Comparison of ENCODE assay signal across 11 cellular contexts in the genomic region with DNA sequence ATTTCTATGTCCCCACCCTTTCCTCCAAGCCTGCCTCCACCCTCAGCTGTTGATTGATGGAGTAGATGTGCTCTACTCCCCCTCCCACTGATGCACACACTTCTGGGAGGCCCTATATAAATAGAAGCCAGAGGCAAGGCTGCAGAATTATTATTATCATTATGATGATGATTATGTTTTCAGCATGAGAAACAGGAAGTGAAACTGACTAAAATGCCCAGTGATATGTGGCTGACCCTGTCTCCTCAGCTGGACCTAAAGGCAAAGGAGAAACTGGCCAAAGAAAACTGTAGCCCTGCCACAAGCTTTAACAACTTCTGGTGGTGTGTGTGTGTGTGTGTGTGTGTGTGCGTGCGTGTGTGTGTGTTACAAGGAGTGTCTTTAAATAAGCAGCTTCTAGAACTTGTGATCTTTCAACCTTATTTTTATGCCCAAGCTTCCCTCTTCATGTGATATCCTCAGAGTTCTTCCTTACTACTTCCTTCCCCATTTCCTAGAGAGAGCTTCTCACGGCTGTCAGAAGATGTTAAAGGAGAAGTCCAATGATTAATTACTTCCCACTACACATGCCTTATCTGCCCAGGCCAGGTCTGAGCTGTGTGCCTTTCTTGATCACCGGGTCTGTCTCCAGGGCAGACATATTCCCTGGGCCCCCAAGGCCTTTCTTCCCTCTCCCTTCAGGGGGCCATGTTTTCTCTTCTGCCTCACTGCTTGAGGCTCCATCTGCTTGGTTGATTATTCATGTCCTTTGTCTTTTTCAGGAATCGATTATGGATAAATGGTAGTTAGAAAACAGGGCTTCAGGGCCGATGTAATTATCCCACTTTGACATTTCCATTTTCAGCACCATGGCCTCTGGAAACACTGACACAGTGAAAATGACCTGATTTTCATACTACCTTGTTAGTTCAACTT. TPM values are rescaled to one million over a fixed set of nuclear protein-coding genes. Genes with fewer than 3 reads are reported as not detected.
DNase-seq lines count a peak whose midpoint lies in the region; ATAC-seq, FAIRE-seq and TF ChIP-seq lines count a peak whose summit lies in the region.
"Had no signal": no experiment of that assay in that cellular context is flagged by ENCODE, and none has a peak within 500 bp of the region (broad histone marks: within the 10 kb centered on the region; RNA-seq: fewer than 3 reads in every experiment).

No MANE protein-coding gene starts in this region.

- H3K27ac ChIP-seq in A549 (0 out of 6 replicates have a peak overlapping the region, but pooled peaks of 1 of the 2 experiments have one; percentile 11), lower lobe of right lung (peak overlapping the region; percentile 42)

- no peak for TF ChIP-seq POLR2A in A549 (IDR thresholded peaks at IDR 0.05; ENCODE audit: low read length)

- TF ChIP-seq CTCF in A549 (IDR thresholded peaks at IDR 0.05) (no peak), astrocyte of the spinal cord (IDR thresholded peaks at IDR 0.05; ENCODE audit: low read depth, low read length) (no peak), lower lobe of right lung (IDR thresholded peaks at IDR 0.05) (no peak)

- peaks cover 6% of the 10 kb centered on the region for H3K4me1 Mint-ChIP-seq in activated CD8-positive, alpha-beta T cell treated with anti-CD3 and anti-CD28 coated beads, Interleukin-2, amount 10 ng/mL, durations not matched to agents 7 days and 5 days (ENCODE audit: low read depth)

- H3K36me3 ChIP-seq in lower lobe of right lung: no peaks in the 10 kb centered on the region

- in situ Hi-C loops in astrocyte of the spinal cord (cut with HindIII; ENCODE audit: low sequenced_read_pairs): no loop called here

- no peak for FAIRE-seq in A549 (lab: Jason Lieb, UNC)

- no peak overlapping the region for H3K4me3 Mint-ChIP-seq in activated CD8-positive, alpha-beta T cell treated with anti-CD3 and anti-CD28 coated beads, Interleukin-2, amount 10 ng/mL, durations not matched to agents 7 days and 5 days
- H3K4me3 Mint-ChIP-seq: activated CD4-positive, alpha-beta T cell treated with anti-CD3 and anti-CD28 coated beads for 36 hours; nephron had no signal

- intact Hi-C loops in lower lobe of right lung (cut with DNase I): no loop called here

- no peaks in the 10 kb centered on the region for H3K36me3 Mint-ChIP-seq in activated CD8-positive, alpha-beta T cell treated with anti-CD3 and anti-CD28 coated beads, Interleukin-2, amount 10 ng/mL, durations not matched to agents 7 days and 5 days (ENCODE audit: low read depth)

- peaks cover 4% of the 10 kb centered on the region for H3K27me3 Mint-ChIP-seq in activated CD8-positive, alpha-beta T cell treated with anti-CD3 and anti-CD28 coated beads, Interleukin-2, amount 10 ng/mL, durations not matched to agents 7 days and 5 days (ENCODE audit: low read depth)

- no peak overlapping the region for H3K27ac Mint-ChIP-seq in activated CD8-positive, alpha-beta T cell treated with anti-CD3 and anti-CD28 coated beads, Interleukin-2, amount 10 ng/mL, durations not matched to agents 7 days and 5 days
- H3K27ac Mint-ChIP-seq: activated CD4-positive, alpha-beta T cell treated with anti-CD3 and anti-CD28 coated beads for 36 hours; nephron had no signal

- DNase-seq in A549 (ENCODE audit: low read depth in 1 of 2, low spot score in 1 of 2) (no peak), LHCN-M2 (ENCODE audit: low read depth) (peak; percentile 59), astrocyte of the spinal cord (ENCODE audit: low read depth, low spot score) (peak; percentile 64), lower lobe of right lung (no peak), kidney tubule cell (ENCODE audit: low spot score) (no peak), anterior cingulate cortex (lab: John Stamatoyannopoulos, UW) (no peak)
- DNase-seq in activated CD8-positive, alpha-beta T cell treated with anti-CD3 and anti-CD28 coated beads, Interleukin-2, amount 10 ng/mL, durations not matched to agents 7 days and 5 days: no peak
- DNase-seq: activated CD4-positive, alpha-beta T cell treated with anti-CD3 and anti-CD28 coated beads for 36 hours; stimulated activated naive CD4-positive, alpha-beta T cell had no signal

- H3K4me2 ChIP-seq in A549: no peak overlapping the region

- H3K27me3 ChIP-seq in lower lobe of right lung (ENCODE audit: low read depth): no peaks in the 10 kb centered on the region

- H3K4me3 ChIP-seq in A549 (no peak overlapping the region), astrocyte of the spinal cord (ENCODE audit: low read depth, low read length) (no peak overlapping the region), lower lobe of right lung (no peak overlapping the region)

- WGBS in A549 (ENCODE audit: missing lambda C conversion rate): 82% methylated on average over 6 of the region's 6 CpGs

- POLR2A ChIA-PET in A549 (lab: Yijun Ruan, JAX): interaction anchor here (1.4 kb wide), 1 partner anchor 11 kb away, joined by 3 read pairs; no protein-coding TSS in a partner anchor
- POLR2A ChIA-PET in activated CD8-positive, alpha-beta T cell treated with anti-CD3 and anti-CD28 coated beads, Interleukin-2, amount 10 ng/mL, durations not matched to agents 7 days and 5 days (lab: Charles Lee): interaction anchor here (0.7 to 1.2 kb wide), 2 partner anchors 45 to 61 kb away, joined by 4 read pairs; a partner anchor contains a TSS

- no peaks in the 10 kb centered on the region for H3K9me3 ChIP-seq in A549
- no peaks in the 10 kb centered on the region for H3K9me3 ChIP-seq in lower lobe of right lung

- no peak for TF ChIP-seq EP300 in A549 (IDR thresholded peaks at IDR 0.05)

- H3K4me1 ChIP-seq in A549 (peaks cover 29% of the 10 kb centered on the region), lower lobe of right lung (peaks cover 37% of the 10 kb centered on the region)

- TF ChIP-seq RAD21 in A549 (conservative IDR thresholded peaks at IDR 0.05 in 1 of 2, IDR thresholded peaks at IDR 0.05 in 1 of 2): no peak

- CTCF ChIA-PET in A549 (lab: Yijun Ruan, JAX): interaction anchor here (0.6 to 6.6 kb wide), 9 partner anchors 8 to 309 kb away, joined by 3 to 97 read pairs (median 3); a partner anchor contains a TSS
- CTCF ChIA-PET in activated CD8-positive, alpha-beta T cell treated with anti-CD3 and anti-CD28 coated beads, Interleukin-2, amount 10 ng/mL, durations not matched to agents 7 days and 5 days (lab: Charles Lee): interaction anchor here (0.8 to 21.7 kb wide), 9 partner anchors 9 to 240 kb away, joined by 3 to 647 read pairs (median 4); a partner anchor contains a TSS

- no peaks in the 10 kb centered on the region for H3K9me3 Mint-ChIP-seq in activated CD8-positive, alpha-beta T cell treated with anti-CD3 and anti-CD28 coated beads, Interleukin-2, amount 10 ng/mL, durations not matched to agents 7 days and 5 days (ENCODE audit: insufficient read depth)
- H3K9me3 Mint-ChIP-seq: nephron had no signal

- ATAC-seq in A549 (no peak), lower lobe of right lung (peak in 1 of 2 donors; percentile 46), GM19467 (IDR thresholded peaks at IDR 0.05; ENCODE audit: unreplicated experiment) (no peak)
- ATAC-seq in activated CD8-positive, alpha-beta T cell treated with anti-CD3 and anti-CD28 coated beads, Interleukin-2, amount 10 ng/mL, durations not matched to agents 7 days and 5 days: no peak
- ATAC-seq: activated CD4-positive, alpha-beta T cell treated with anti-CD3 and anti-CD28 coated beads for 36 hours had no signal

TF ChIP-seq in A549, 52 proteins besides CTCF, POLR2A, EP300 and RAD21:
- TF ChIP-seq, protein P1, sequence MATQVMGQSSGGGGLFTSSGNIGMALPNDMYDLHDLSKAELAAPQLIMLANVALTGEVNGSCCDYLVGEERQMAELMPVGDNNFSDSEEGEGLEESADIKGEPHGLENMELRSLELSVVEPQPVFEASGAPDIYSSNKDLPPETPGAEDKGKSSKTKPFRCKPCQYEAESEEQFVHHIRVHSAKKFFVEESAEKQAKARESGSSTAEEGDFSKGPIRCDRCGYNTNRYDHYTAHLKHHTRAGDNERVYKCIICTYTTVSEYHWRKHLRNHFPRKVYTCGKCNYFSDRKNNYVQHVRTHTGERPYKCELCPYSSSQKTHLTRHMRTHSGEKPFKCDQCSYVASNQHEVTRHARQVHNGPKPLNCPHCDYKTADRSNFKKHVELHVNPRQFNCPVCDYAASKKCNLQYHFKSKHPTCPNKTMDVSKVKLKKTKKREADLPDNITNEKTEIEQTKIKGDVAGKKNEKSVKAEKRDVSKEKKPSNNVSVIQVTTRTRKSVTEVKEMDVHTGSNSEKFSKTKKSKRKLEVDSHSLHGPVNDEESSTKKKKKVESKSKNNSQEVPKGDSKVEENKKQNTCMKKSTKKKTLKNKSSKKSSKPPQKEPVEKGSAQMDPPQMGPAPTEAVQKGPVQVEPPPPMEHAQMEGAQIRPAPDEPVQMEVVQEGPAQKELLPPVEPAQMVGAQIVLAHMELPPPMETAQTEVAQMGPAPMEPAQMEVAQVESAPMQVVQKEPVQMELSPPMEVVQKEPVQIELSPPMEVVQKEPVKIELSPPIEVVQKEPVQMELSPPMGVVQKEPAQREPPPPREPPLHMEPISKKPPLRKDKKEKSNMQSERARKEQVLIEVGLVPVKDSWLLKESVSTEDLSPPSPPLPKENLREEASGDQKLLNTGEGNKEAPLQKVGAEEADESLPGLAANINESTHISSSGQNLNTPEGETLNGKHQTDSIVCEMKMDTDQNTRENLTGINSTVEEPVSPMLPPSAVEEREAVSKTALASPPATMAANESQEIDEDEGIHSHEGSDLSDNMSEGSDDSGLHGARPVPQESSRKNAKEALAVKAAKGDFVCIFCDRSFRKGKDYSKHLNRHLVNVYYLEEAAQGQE (IDR thresholded peaks at IDR 0.05): peak; percentile 31; the same call in 1 of the 2 replicates
- TF ChIP-seq MYC (IDR thresholded peaks at IDR 0.05; ENCODE audit: borderline replicate concordance, low read length): no peak

RNA-seq across cellular contexts. Expression of a gene that starts 11.6 kb away (rescaled TPM):
- 37.2 and 48.5 TPM in 2 replicates for polyA plus RNA-seq in A549 (2011; rRNA removed)
- polyA plus RNA-seq in A549 (2012; cell fraction: cytosol; rRNA removed): 34.3 and 42.5 TPM in 2 replicates
- 62.0 and 66.6 TPM in 2 replicates for polyA plus RNA-seq in A549 (2012; cell fraction: nucleus; rRNA removed)
- 36.5 to 43.8 TPM (median 43.0 TPM) in 3 replicates for polyA plus RNA-seq in A549 (2017; fragmentation: RNase III; extraction: RNeasy Plus Mini Kit Qiagen cat#74134 plus additional on column Dnase treatment)
- polyA minus RNA-seq in A549 (2011; rRNA and poly(A)+ RNA removed): 49.2 and 51.4 TPM in 2 replicates
- 41.7 and 49.4 TPM in 2 replicates for total RNA-seq in LHCN-M2 (2014; rRNA removed)
- 68.7 TPM for polyA plus RNA-seq in LHCN-M2 (2012)
- total RNA-seq in lower lobe of right lung: 87.0 TPM
- 10 to 100 TPM; 59.0 to 61.3 TPM for total RNA-seq in activated CD8-positive, alpha-beta T cell treated with anti-CD3 and anti-CD28 coated beads, Interleukin-2, amount 10 ng/mL, durations not matched to agents 7 days and 5 days

RNA-seq across cellular contexts. Expression of a gene that starts 37.8 kb away (rescaled TPM):
- polyA plus RNA-seq in A549 (2011; rRNA removed) (7.3 and 9.3 TPM in 2 replicates), A549 (2017; fragmentation: RNase III; extraction: RNeasy Plus Mini Kit Qiagen cat#74134 plus additional on column Dnase treatment) (8.2 to 8.8 TPM (median 8.7 TPM) in 3 replicates)
- polyA plus RNA-seq in A549 (2012; cell fraction: cytosol; rRNA removed): 1.8 and 2.1 TPM in 2 replicates
- polyA plus RNA-seq in A549 (2012; cell fraction: nucleus; rRNA removed): 2.0 and 2.6 TPM in 2 replicates
- 8.5 and 10.5 TPM in 2 replicates for polyA minus RNA-seq in A549 (2011; rRNA and poly(A)+ RNA removed)
- total RNA-seq in LHCN-M2 (2014; rRNA removed) (30.5 and 31.0 TPM in 2 replicates), lower lobe of right lung (6.4 TPM)
- 9.1 TPM for polyA plus RNA-seq in LHCN-M2 (2012)
- total RNA-seq in activated CD8-positive, alpha-beta T cell treated with anti-CD3 and anti-CD28 coated beads, Interleukin-2, amount 10 ng/mL, durations not matched to agents 7 days and 5 days: 1 to 10 TPM; 5.3 to 5.9 TPM

Comparison
In these comparisons a context has a peak if more than half of its experiments do, and no peak if none do; other contexts are left out.
1. DNase-seq: peak in LHCN-M2 (single experiment) and astrocyte of the spinal cord (single experiment); none in A549 (0 of 2), lower lobe of right lung (single experiment), kidney tubule cell (single experiment), anterior cingulate cortex (0 of 58) and activated CD8-positive, alpha-beta T cell treated with anti-CD3 and anti-CD28 coated beads, Interleukin-2, amount 10 ng/mL, durations not matched to agents 7 days and 5 days (single experiment).